Comparison of ENCODE assay signal across 31 cellular contexts in genomic region chr11:115470928-115471327, GRCh38.
"Had no signal": no experiment of that assay in that cellular context is flagged by ENCODE, and none has a peak within 500 bp of the region (broad histone marks: within the 10 kb centered on the region; RNA-seq: fewer than 3 reads in every experiment).

No MANE protein-coding gene starts in this region.

- H3K27me3 Mint-ChIP-seq: activated CD4-positive, alpha-beta memory T cell treated with anti-CD3 and anti-CD28 coated beads, Interleukin-2, amount 10 ng/mL, durations not matched to agents 7 days and 5 days; activated CD4-positive, alpha-beta T cell treated with anti-CD3 and anti-CD28 coated beads, Interleukin-2, amount 10 ng/mL, durations not matched to agents 24 days and 14 days; activated naive CD4-positive, alpha-beta T cell treated with anti-CD3 and anti-CD28 coated beads, Interleukin-2, amount 10 ng/mL, durations not matched to agents 7 days and 5 days; activated naive CD8-positive, alpha-beta T cell treated with anti-CD3 and anti-CD28 coated beads, Interleukin-2, amount 10 ng/mL, durations not matched to agents 7 days and 5 days; activated T-cell treated with anti-CD3 and anti-CD28 coated beads, Interleukin-2, amount 50 U/mL, for 24 hours; brain; T-helper 17 cell had no signal

- H3K4me3 Mint-ChIP-seq: activated CD4-positive, alpha-beta memory T cell treated with anti-CD3 and anti-CD28 coated beads, Interleukin-2, amount 10 ng/mL, durations not matched to agents 7 days and 5 days; activated CD4-positive, alpha-beta T cell treated with anti-CD3 and anti-CD28 coated beads for 36 hours; activated CD4-positive, alpha-beta T cell treated with anti-CD3 and anti-CD28 coated beads, Interleukin-2, amount 10 ng/mL, durations not matched to agents 24 days and 14 days; activated naive CD4-positive, alpha-beta T cell treated with anti-CD3 and anti-CD28 coated beads, Interleukin-2, amount 10 ng/mL, durations not matched to agents 7 days and 5 days; activated naive CD8-positive, alpha-beta T cell treated with anti-CD3 and anti-CD28 coated beads, Interleukin-2, amount 10 ng/mL, durations not matched to agents 7 days and 5 days; activated T-cell treated with anti-CD3 and anti-CD28 coated beads, Interleukin-2, amount 50 U/mL, for 24 hours; activated T-cell treated with anti-CD3 and anti-CD28 coated beads, Interleukin-2, amount 50 U/mL, for 72 hours; brain; T-helper 17 cell; T-helper 2 cell treated with Interferon-gamma antibody and Interleukin-4, amounts not matched to agents 5 μg/mL and 100 μg/mL, for 36 hours had no signal

- H3K4me3 ChIP-seq: ascending aorta, breast epithelium, cardiac muscle cell, colonic mucosa, esophagus squamous epithelium, gastroesophageal sphincter, heart right ventricle had no signal

- H3K27me3 ChIP-seq: ascending aorta, breast epithelium, cardiac muscle cell, colonic mucosa, esophagus squamous epithelium, gastroesophageal sphincter, heart right ventricle had no signal

- H3K9me3 Mint-ChIP-seq: activated CD4-positive, alpha-beta memory T cell treated with anti-CD3 and anti-CD28 coated beads, Interleukin-2, amount 10 ng/mL, durations not matched to agents 7 days and 5 days; activated CD4-positive, alpha-beta T cell treated with anti-CD3 and anti-CD28 coated beads, Interleukin-2, amount 10 ng/mL, durations not matched to agents 24 days and 14 days; activated naive CD4-positive, alpha-beta T cell treated with anti-CD3 and anti-CD28 coated beads, Interleukin-2, amount 10 ng/mL, durations not matched to agents 7 days and 5 days; T-helper 2 cell treated with Interferon-gamma antibody and Interleukin-4, amounts not matched to agents 5 μg/mL and 100 μg/mL, for 36 hours had no signal

- H3K4me1 Mint-ChIP-seq: activated CD4-positive, alpha-beta memory T cell treated with anti-CD3 and anti-CD28 coated beads, Interleukin-2, amount 10 ng/mL, durations not matched to agents 7 days and 5 days; activated CD4-positive, alpha-beta T cell treated with anti-CD3 and anti-CD28 coated beads for 36 hours; activated CD4-positive, alpha-beta T cell treated with anti-CD3 and anti-CD28 coated beads, Interleukin-2, amount 10 ng/mL, durations not matched to agents 24 days and 14 days; activated naive CD4-positive, alpha-beta T cell treated with anti-CD3 and anti-CD28 coated beads, Interleukin-2, amount 10 ng/mL, durations not matched to agents 7 days and 5 days; activated naive CD8-positive, alpha-beta T cell treated with anti-CD3 and anti-CD28 coated beads, Interleukin-2, amount 10 ng/mL, durations not matched to agents 7 days and 5 days; T-helper 17 cell had no signal

- H3K36me3 ChIP-seq: ascending aorta, breast epithelium, cardiac muscle cell, colonic mucosa, esophagus squamous epithelium, gastroesophageal sphincter, heart right ventricle had no signal

- H3K27ac ChIP-seq: ascending aorta, breast epithelium, cardiac muscle cell, colonic mucosa, epithelial cell of prostate, esophagus squamous epithelium, gastroesophageal sphincter, heart right ventricle had no signal

- H3K4me1 ChIP-seq: ascending aorta, breast epithelium, colonic mucosa, esophagus squamous epithelium had no signal

- H3K27ac Mint-ChIP-seq: activated CD4-positive, alpha-beta memory T cell treated with anti-CD3 and anti-CD28 coated beads, Interleukin-2, amount 10 ng/mL, durations not matched to agents 7 days and 5 days; activated CD4-positive, alpha-beta T cell treated with anti-CD3 and anti-CD28 coated beads for 36 hours; activated CD4-positive, alpha-beta T cell treated with anti-CD3 and anti-CD28 coated beads, Interleukin-2, amount 10 ng/mL, durations not matched to agents 24 days and 14 days; activated naive CD4-positive, alpha-beta T cell treated with anti-CD3 and anti-CD28 coated beads, Interleukin-2, amount 10 ng/mL, durations not matched to agents 7 days and 5 days; activated naive CD4-positive, alpha-beta T cell treated with anti-CD3 and anti-CD28 coated beads, Interleukin-2, amount 50 U/mL, for 72 hours; activated naive CD8-positive, alpha-beta T cell treated with anti-CD3 and anti-CD28 coated beads, Interleukin-2, amount 10 ng/mL, durations not matched to agents 7 days and 5 days; activated T-cell treated with anti-CD3 and anti-CD28 coated beads, Interleukin-2, amount 50 U/mL, for 24 hours; activated T-cell treated with anti-CD3 and anti-CD28 coated beads, Interleukin-2, amount 50 U/mL, for 72 hours; brain; T-helper 17 cell; T-helper 2 cell treated with Interferon-gamma antibody and Interleukin-4, amounts not matched to agents 5 μg/mL and 100 μg/mL, for 36 hours had no signal

- ATAC-seq: activated naive CD4-positive, alpha-beta T cell treated with anti-CD3 and anti-CD28 coated beads, Interleukin-2, amount 50 U/mL, for 72 hours; gastroesophageal sphincter; heart right ventricle; T-helper 17 cell had no signal

- H3K36me3 Mint-ChIP-seq: activated naive CD4-positive, alpha-beta T cell treated with anti-CD3 and anti-CD28 coated beads, Interleukin-2, amount 10 ng/mL, durations not matched to agents 7 days and 5 days; activated naive CD8-positive, alpha-beta T cell treated with anti-CD3 and anti-CD28 coated beads, Interleukin-2, amount 10 ng/mL, durations not matched to agents 7 days and 5 days had no signal

- DNase-seq: activated CD4-positive, alpha-beta memory T cell treated with anti-CD3 and anti-CD28 coated beads, Interleukin-2, amount 10 ng/mL, durations not matched to agents 7 days and 5 days; activated CD4-positive, alpha-beta T cell treated with anti-CD3 and anti-CD28 coated beads, Interleukin-2, amount 10 ng/mL, durations not matched to agents 24 days and 14 days; activated CD4-positive, CD25-positive, alpha-beta regulatory T cell; activated CD4-positive, CD25-positive, alpha-beta regulatory T cell treated with anti-CD3 and anti-CD28 coated beads, Interleukin-2, amount 50 U/mL, for 72 hours; activated CD8-positive, alpha-beta memory T cell treated with anti-CD3 and anti-CD28 coated beads, Interleukin-2, amount 50 U/mL, for 48 hours; activated gamma-delta T cell; activated naive CD4-positive, alpha-beta T cell; activated naive CD4-positive, alpha-beta T cell treated with anti-CD3 and anti-CD28 coated beads, Interleukin-2, amount 10 ng/mL, durations not matched to agents 7 days and 5 days; activated naive CD8-positive, alpha-beta T cell treated with anti-CD3 and anti-CD28 coated beads, Interleukin-2, amount 10 ng/mL, durations not matched to agents 7 days and 5 days; activated T-cell treated with anti-CD3 and anti-CD28 coated beads for 4 hours; activated T-cell treated with anti-CD3 and anti-CD28 coated beads, Interleukin-2, amount 50 U/mL, for 24 hours; activated T-cell treated with anti-CD3 and anti-CD28 coated beads, Interleukin-2, amount 50 U/mL, for 72 hours; central memory CD4-positive, alpha-beta T cell; cerebellar nuclear complex; colonic mucosa; effector CD8-positive, alpha-beta T cell; esophagus squamous epithelium; foreskin melanocyte; heart right ventricle; T-helper 17 cell had no signal

- H3K9me3 ChIP-seq: ascending aorta, breast epithelium, colonic mucosa, esophagus squamous epithelium, gastroesophageal sphincter, heart right ventricle had no signal

- FAIRE-seq: endometrium, endothelial cell of umbilical vein had no signal
